8 cellular contexts compared by ENCODE assay signal in genomic region chr16:27235055-27235937, GRCh38. TPM values are rescaled to one million over a fixed set of nuclear protein-coding genes. Genes with fewer than 3 reads are reported as not detected.
DNase-seq lines count a peak whose midpoint lies in the region; ATAC-seq lines count a peak whose summit lies in the region.

No MANE protein-coding gene starts in this region.

- H3K36me3 ChIP-seq in muscle layer of duodenum (ENCODE audit: control insufficient read depth in 1 of 2, insufficient read depth in 2 of 2, low read length in 2 of 2): peaks cover 12 to 36% of the 10 kb centered on the region in 2 donors

- peak overlapping the region in 1 of 2 donors; percentile 42 for H3K4me3 ChIP-seq in muscle layer of duodenum (ENCODE audit: low read depth in 1 of 2, low read length in 2 of 2)

- ATAC-seq in HG03354 (IDR thresholded peaks at IDR 0.05; ENCODE audit: poor library complexity, severe bottlenecking, unreplicated experiment): no peak

- H3K9me3 ChIP-seq in muscle layer of duodenum (ENCODE audit: control insufficient read depth in 1 of 2, low read length in 2 of 2): no peaks in the 10 kb centered on the region

- H3K27ac ChIP-seq in epithelial cell of prostate (peak overlapping the region; percentile 32), muscle layer of duodenum (ENCODE audit: low read length) (peak overlapping the region; percentile 24)

- peaks cover 9 to 12% of the 10 kb centered on the region in 2 donors for H3K4me1 ChIP-seq in muscle layer of duodenum (ENCODE audit: control insufficient read depth in 1 of 2, insufficient read depth in 2 of 2, low read length in 2 of 2)

- DNase-seq in C1 segment of cervical spinal cord (lab: John Stamatoyannopoulos, UW): peak in 12 of 14 donors; percentile 33 to 93 (median 68)
- peak; percentile 88 for DNase-seq in HT-29 (ENCODE audit: low spot score)
- DNase-seq in OCI-M1 (lab: John Stamatoyannopoulos, UW): peak; percentile 97
- peak; percentile 78 for DNase-seq in activated T-cell treated with anti-CD3 and anti-CD28 coated beads for 48 hours (ENCODE audit: low read depth)
- peak; percentile 14 for DNase-seq in epithelial cell of prostate (ENCODE audit: low read depth, low spot score)
- DNase-seq in stimulated activated CD8-positive, alpha-beta memory T cell treated with anti-CD3 and anti-CD28 coated beads, Interleukin-7, amount 100 ng/mL, for 1 hour (ENCODE audit: low read depth in 2 of 2): peak; percentile 72 to 76

- H3K27me3 ChIP-seq in muscle layer of duodenum (ENCODE audit: low read depth, low read length): no peaks in the 10 kb centered on the region

RNA-seq across cellular contexts. Expression of gene KDM8, which starts 32.0 kb away (rescaled TPM):
- total RNA-seq in HT-29 (2014; rRNA removed; shearing (Covaris generic)): 3.9 and 6.0 TPM in 2 replicates

RNA-seq across cellular contexts. Expression of gene NSMCE1, which starts 33.3 kb away (rescaled TPM):
- total RNA-seq in HT-29 (2014; rRNA removed; shearing (Covaris generic)): 49.9 and 52.3 TPM in 2 replicates

Comparison
In these comparisons a context has a peak if more than half of its experiments do, and no peak if none do; other contexts are left out.
1. DNase-seq: peak in every context shown above with its lines; median percentile 97 in OCI-M1; 88 in HT-29; 78 in activated T-cell treated with anti-CD3 and anti-CD28 coated beads for 48 hours; 74 in stimulated activated CD8-positive, alpha-beta memory T cell treated with anti-CD3 and anti-CD28 coated beads, Interleukin-7, amount 100 ng/mL, for 1 hour; 68 in C1 segment of cervical spinal cord; 14 in epithelial cell of prostate.